ENCODE assay signal across 31 cellular contexts in genomic region chr7:31963569-31964175, GRCh38.
"Had no signal": no experiment of that assay in that cellular context is flagged by ENCODE, and none has a peak within 500 bp of the region (broad histone marks: within the 10 kb centered on the region; RNA-seq: fewer than 3 reads in every experiment).

No MANE protein-coding gene starts in this region.

- H3K4me3 Mint-ChIP-seq: activated CD4-positive, alpha-beta memory T cell treated with anti-CD3 and anti-CD28 coated beads, Interleukin-2, amount 10 ng/mL, durations not matched to agents 7 days and 5 days; activated CD8-positive, alpha-beta memory T cell treated with anti-CD3 and anti-CD28 coated beads, Interleukin-2, amount 10 ng/mL, durations not matched to agents 7 days and 5 days; activated naive CD8-positive, alpha-beta T cell treated with anti-CD3 and anti-CD28 coated beads for 36 hours; activated T-cell treated with anti-CD3 and anti-CD28 coated beads, Interleukin-2, amount 50 U/mL, for 72 hours; activated T-helper 17 cell treated with anti-CD3 and anti-CD28 coated beads, Interleukin-2, amount 50 U/mL, for 72 hours; IgD-negative memory B cell had no signal

- H3K36me3 Mint-ChIP-seq: activated CD8-positive, alpha-beta memory T cell treated with anti-CD3 and anti-CD28 coated beads, Interleukin-2, amount 10 ng/mL, durations not matched to agents 7 days and 5 days; activated naive CD8-positive, alpha-beta T cell treated with anti-CD3 and anti-CD28 coated beads for 36 hours; IgD-negative memory B cell had no signal

- H3K27ac ChIP-seq: cardiac muscle cell, VCaP had no signal

- H3K36me3 ChIP-seq: cardiac muscle cell had no signal

- H3K4me1 Mint-ChIP-seq: activated CD4-positive, alpha-beta memory T cell treated with anti-CD3 and anti-CD28 coated beads, Interleukin-2, amount 10 ng/mL, durations not matched to agents 7 days and 5 days; activated CD8-positive, alpha-beta memory T cell treated with anti-CD3 and anti-CD28 coated beads, Interleukin-2, amount 10 ng/mL, durations not matched to agents 7 days and 5 days; activated naive CD8-positive, alpha-beta T cell treated with anti-CD3 and anti-CD28 coated beads for 36 hours; activated T-helper 17 cell treated with anti-CD3 and anti-CD28 coated beads, Interleukin-2, amount 50 U/mL, for 72 hours; IgD-negative memory B cell had no signal

- H3K4me3 ChIP-seq: cardiac muscle cell had no signal

- H3K27me3 Mint-ChIP-seq: activated CD4-positive, alpha-beta memory T cell treated with anti-CD3 and anti-CD28 coated beads, Interleukin-2, amount 10 ng/mL, durations not matched to agents 7 days and 5 days; activated CD8-positive, alpha-beta memory T cell treated with anti-CD3 and anti-CD28 coated beads, Interleukin-2, amount 10 ng/mL, durations not matched to agents 7 days and 5 days; activated naive CD8-positive, alpha-beta T cell treated with anti-CD3 and anti-CD28 coated beads for 36 hours; activated T-helper 17 cell treated with anti-CD3 and anti-CD28 coated beads, Interleukin-2, amount 50 U/mL, for 72 hours; IgD-negative memory B cell had no signal

- H3K27ac Mint-ChIP-seq: activated CD4-positive, alpha-beta memory T cell treated with anti-CD3 and anti-CD28 coated beads, Interleukin-2, amount 10 ng/mL, durations not matched to agents 7 days and 5 days; activated CD8-positive, alpha-beta memory T cell treated with anti-CD3 and anti-CD28 coated beads, Interleukin-2, amount 10 ng/mL, durations not matched to agents 7 days and 5 days; activated naive CD8-positive, alpha-beta T cell treated with anti-CD3 and anti-CD28 coated beads for 36 hours; activated T-cell treated with anti-CD3 and anti-CD28 coated beads, Interleukin-2, amount 50 U/mL, for 72 hours; activated T-helper 17 cell treated with anti-CD3 and anti-CD28 coated beads, Interleukin-2, amount 50 U/mL, for 72 hours; IgD-negative memory B cell had no signal

- ATAC-seq: activated CD8-positive, alpha-beta memory T cell treated with anti-CD3 and anti-CD28 coated beads, Interleukin-2, amount 10 ng/mL, durations not matched to agents 7 days and 5 days; activated T-cell treated with anti-CD3 and anti-CD28 coated beads, Interleukin-2, amount 50 U/mL, for 72 hours; activated T-helper 17 cell treated with anti-CD3 and anti-CD28 coated beads, Interleukin-2, amount 50 U/mL, for 72 hours; Panc1 had no signal

- DNase-seq: activated CD4-positive, alpha-beta memory T cell treated with anti-CD3 and anti-CD28 coated beads, Interleukin-2, amount 10 ng/mL, durations not matched to agents 7 days and 5 days; activated CD4-positive, alpha-beta T cell treated with anti-CD3 and anti-CD28 coated beads for 1 hour; activated CD4-positive, alpha-beta T cell treated with anti-CD3 and anti-CD28 coated beads for 48 hours; activated CD4-positive, CD25-positive, alpha-beta regulatory T cell; activated CD8-positive, alpha-beta memory T cell treated with anti-CD3 and anti-CD28 coated beads for 24 hours; activated CD8-positive, alpha-beta memory T cell treated with anti-CD3 and anti-CD28 coated beads, Interleukin-2, amount 10 ng/mL, durations not matched to agents 7 days and 5 days; activated CD8-positive, alpha-beta memory T cell treated with anti-CD3 and anti-CD28 coated beads, Interleukin-2, amount 50 U/mL, for 48 hours; activated effector memory CD4-positive, alpha-beta T cell treated with anti-CD3 and anti-CD28 coated beads, Interleukin-2, amount 50 U/mL, for 16 hours; activated naive CD4-positive, alpha-beta T cell; activated naive CD4-positive, alpha-beta T cell treated with anti-CD3 and anti-CD28 coated beads, Interleukin-2, amount 50 U/mL, for 16 hours; activated naive CD8-positive, alpha-beta T cell treated with anti-CD3 and anti-CD28 coated beads for 36 hours; activated T-cell treated with anti-CD3 and anti-CD28 coated beads, Interleukin-2, amount 50 U/mL, for 72 hours; amniotic stem cell; aorta; Karpas-422; KBM-7; NCI-H1105; NCI-H1417 treated with DMSO at 0.1 percent for 48 hours; NCI-H187 treated with DMSO at 0.1 percent for 48 hours; NCI-H2081 treated with DMSO at 0.1 percent for 48 hours; NCI-H226; NCI-H524 treated with DMSO at 0.1 percent for 48 hours; SW 1271; T-helper 1 cell; T-helper 2 cell; T-helper 9 cell had no signal

- H3K9me3 Mint-ChIP-seq: IgD-negative memory B cell had no signal

- H3K27me3 ChIP-seq: cardiac muscle cell had no signal
